In genomic region chr16:22934786-22935185, GRCh38 we compare ENCODE assay signal across 1 cellular context.
TF ChIP-seq lines count a peak whose summit lies in the region.

No MANE protein-coding gene starts in this region.

TF ChIP-seq in HepG2, 621 proteins besides CTCF, POLR2A, EP300 and RAD21 (continued from another document):
- TF ChIP-seq MNT (IDR thresholded peaks at IDR 0.05) (peak; percentile 98), POLR2AphosphoS2 (IDR thresholded peaks at IDR 0.05; ENCODE audit: low read depth, low read length) (no peak), GTF2F1 (IDR thresholded peaks at IDR 0.05; ENCODE audit: low read length) (no peak), ZZZ3 (CRISPR knock-in tag; IDR thresholded peaks at IDR 0.05; ENCODE audit: borderline replicate concordance) (no peak)
